ENCODE assay signal across 34 cellular contexts in the genomic region with DNA sequence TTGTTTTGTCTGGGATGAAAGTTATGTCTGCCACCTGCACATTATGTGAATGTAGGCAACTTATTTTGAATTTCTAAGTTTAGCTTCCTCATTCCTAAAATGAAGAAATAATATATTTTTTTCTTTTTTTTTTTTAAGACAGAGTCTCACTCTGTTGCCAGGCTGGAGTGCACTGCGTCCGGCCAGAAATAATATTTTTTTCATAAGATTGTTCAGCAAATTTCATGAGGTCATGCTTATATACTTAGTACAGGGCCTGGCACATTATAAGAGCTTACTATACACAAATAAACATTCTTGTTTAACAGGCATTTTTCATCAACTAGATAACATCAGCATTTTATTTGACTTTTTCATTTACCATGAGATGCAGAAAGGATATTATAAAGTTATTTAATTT.
"Had no signal": no experiment of that assay in that cellular context is flagged by ENCODE, and none has a peak within 500 bp of the region (broad histone marks: within the 10 kb centered on the region; RNA-seq: fewer than 3 reads in every experiment).

No MANE protein-coding gene starts in this region.

- H3K27ac ChIP-seq: KMS-11 had no signal

- H3K4me3 ChIP-seq: MG63 had no signal

- H3K36me3 ChIP-seq: MG63 had no signal

- H3K9ac ChIP-seq: KMS-11 had no signal

- H3K9me3 ChIP-seq: MG63 had no signal

- DNase-seq: Karpas-422, Kasumi-1, KG1, MG63, MM.1S, MV-4-11, NCI-H1048, NCI-H1092, NCI-H1092 treated with DMSO at 0.1 percent for 48 hours, NCI-H1105, NCI-H1105 treated with DMSO at 0.1 percent for 48 hours, NCI-H1417, NCI-H1417 treated with DMSO at 0.1 percent for 48 hours, NCI-H1436, NCI-H1436 treated with DMSO at 0.1 percent for 48 hours, NCI-H146, NCI-H1694, NCI-H1694 treated with DMSO at 0.1 percent for 48 hours, NCI-H187, NCI-H187 treated with DMSO at 0.1 percent for 48 hours, NCI-H1930, NCI-H2029, NCI-H2029 treated with DMSO at 0.1 percent for 48 hours, NCI-H2081, NCI-H2081 treated with DMSO at 0.1 percent for 48 hours, NCI-H2107, NCI-H2171, NCI-H2171 treated with DMSO at 0.1 percent for 48 hours, NCI-H2227 treated with DMSO at 0.1 percent for 48 hours, NCI-H226, NCI-H345, NCI-H446, NCI-H446 treated with DMSO at 0.1 percent for 48 hours had no signal

- H3K27me3 ChIP-seq: MG63 had no signal
